ENCODE assay signal across 1 cellular context in genomic region chr3:58351920-58352319, GRCh38.
TF ChIP-seq lines count a peak whose summit lies in the region.

No MANE protein-coding gene starts in this region.

TF ChIP-seq in IMR-90, 13 proteins besides CTCF, POLR2A, EP300 and RAD21:
- TF ChIP-seq SMC3 (IDR thresholded peaks at IDR 0.05; ENCODE audit: low read depth, low read length) (no peak), NFE2L2 (IDR thresholded peaks at IDR 0.05; ENCODE audit: low read depth, low read length) (no peak), USF2 (IDR thresholded peaks at IDR 0.05; ENCODE audit: low read depth, low read length) (no peak), RFX5 (IDR thresholded peaks at IDR 0.05; ENCODE audit: low read depth, low read length) (no peak), BHLHE40 (IDR thresholded peaks at IDR 0.05; ENCODE audit: low read depth, low read length) (no peak), MAFK (IDR thresholded peaks at IDR 0.05; ENCODE audit: low read depth, low read length) (no peak)
